Comparison of ENCODE assay signal across 8 cellular contexts in genomic region chr15:48331796-48332641, GRCh38. TPM values are rescaled to one million over a fixed set of nuclear protein-coding genes. Genes with fewer than 3 reads are reported as not detected.
DNase-seq lines count a peak whose midpoint lies in the region; ATAC-seq and TF ChIP-seq lines count a peak whose summit lies in the region.

No MANE protein-coding gene starts in this region.

- peaks cover 39% of the 10 kb centered on the region for H4K20me1 ChIP-seq in BLaER1

- H3K9ac ChIP-seq in BLaER1 (peak overlapping the region; percentile 98), endodermal cell (ENCODE audit: extremely low read depth, low read length, poor library complexity, severe bottlenecking) (peak overlapping the region; percentile 65)

- H3K27me3 Mint-ChIP-seq in endodermal cell (ENCODE audit: insufficient read depth) = no peaks in the 10 kb centered on the region

- H3K27ac ChIP-seq in BLaER1 (peak overlapping the region; percentile 99), endodermal cell (ENCODE audit: low read depth, low read length) (peak overlapping the region; percentile 92)

- peak; percentile 49 for ATAC-seq in GM19035 (IDR thresholded peaks at IDR 0.05; ENCODE audit: unreplicated experiment)
- peak; percentile 49 for ATAC-seq in HG03342 (IDR thresholded peaks at IDR 0.05; ENCODE audit: unreplicated experiment)

- H3K4me2 ChIP-seq in BLaER1 = peak overlapping the region; percentile 97

- H3K4me3 ChIP-seq in BLaER1 (peak overlapping the region; percentile 94), endodermal cell (ENCODE audit: low read length) (peak overlapping the region; percentile 91), mononuclear cell (ENCODE audit: low read length) (peak overlapping the region; percentile 84)

- H3K9me3 Mint-ChIP-seq in endodermal cell = no peaks in the 10 kb centered on the region

- peaks cover 27% of the 10 kb centered on the region for H3K4me1 Mint-ChIP-seq in endodermal cell

- H3K9me3 ChIP-seq in BLaER1 = no peaks in the 10 kb centered on the region
- no peaks in the 10 kb centered on the region for H3K9me3 ChIP-seq in endodermal cell (ENCODE audit: control insufficient read depth, low read length)
- no peaks in the 10 kb centered on the region for H3K9me3 ChIP-seq in mononuclear cell (ENCODE audit: low read depth, low read length)

- no peak for TF ChIP-seq CTCF in endodermal cell (conservative IDR thresholded peaks at IDR 0.05)

- H3K27me3 ChIP-seq in BLaER1 = no peaks in the 10 kb centered on the region
- H3K27me3 ChIP-seq in endodermal cell (ENCODE audit: control insufficient read depth, insufficient read depth, low read length, poor library complexity, severe bottlenecking) = no peaks in the 10 kb centered on the region
- H3K27me3 ChIP-seq in mononuclear cell (ENCODE audit: insufficient read depth, low read length) = no peaks in the 10 kb centered on the region

- H3K36me3 Mint-ChIP-seq in endodermal cell (ENCODE audit: low read depth) = peaks cover 16% of the 10 kb centered on the region

- DNase-seq in NCI-H82 (lab: John Stamatoyannopoulos, UW) = peak; percentile 93
- DNase-seq in activated CD8-positive, alpha-beta memory T cell treated with anti-CD3 and anti-CD28 coated beads for 48 hours (ENCODE audit: low read depth in 2 of 3, low spot score in 2 of 3) = peak in 2 of 3 experiments; percentile 57 to 65
- DNase-seq in endodermal cell = peak; percentile 87
- peak; percentile 63 for DNase-seq in stimulated activated CD8-positive, alpha-beta memory T cell treated with anti-CD3 and anti-CD28 coated beads, Interleukin-4, amount 100 ng/mL, for 24 hours (ENCODE audit: low read depth)

- peaks cover 49% of the 10 kb centered on the region for H3K4me1 ChIP-seq in BLaER1
- H3K4me1 ChIP-seq in endodermal cell (ENCODE audit: control insufficient read depth, insufficient read depth, low read length) = no peaks in the 10 kb centered on the region
- peaks cover 17% of the 10 kb centered on the region for H3K4me1 ChIP-seq in mononuclear cell (ENCODE audit: insufficient read depth, low read length)

- peaks cover 32% of the 10 kb centered on the region for H3K36me3 ChIP-seq in BLaER1
- H3K36me3 ChIP-seq in endodermal cell (ENCODE audit: control insufficient read depth, insufficient read depth, low read length) = peaks cover 13% of the 10 kb centered on the region

- H3K27ac Mint-ChIP-seq in endodermal cell = peak overlapping the region; percentile 90

- 0% methylated on average over 5 to 59 of the region's 64 CpGs for WGBS in endodermal cell (ENCODE audit: insufficient coverage in 1 of 2, insufficient read length in 1 of 2), 2 experiments

- H3K4me3 Mint-ChIP-seq in endodermal cell = peak overlapping the region; percentile 98

RNA-seq across cellular contexts. Expression of gene DUT, which starts 0.8 kb away (rescaled TPM):
- total RNA-seq in endodermal cell = 10 to 100 TPM; 70.9 to 74.2 TPM
- polyA plus RNA-seq in endodermal cell (2013, experiment 1 of 2) = 106 TPM
- polyA plus RNA-seq in endodermal cell (2013, experiment 2 of 2) = 80.4 TPM
- total RNA-seq in mononuclear cell = 19.8 TPM

Comparison
In these comparisons a context has a peak if more than half of its experiments do, and no peak if none do; other contexts are left out.
1. Peak in every context shown above with its lines: DNase-seq, ATAC-seq, H3K4me3 ChIP-seq and H3K27ac ChIP-seq.